Comparison of ENCODE assay signal across 1 cellular context in the genomic region with DNA sequence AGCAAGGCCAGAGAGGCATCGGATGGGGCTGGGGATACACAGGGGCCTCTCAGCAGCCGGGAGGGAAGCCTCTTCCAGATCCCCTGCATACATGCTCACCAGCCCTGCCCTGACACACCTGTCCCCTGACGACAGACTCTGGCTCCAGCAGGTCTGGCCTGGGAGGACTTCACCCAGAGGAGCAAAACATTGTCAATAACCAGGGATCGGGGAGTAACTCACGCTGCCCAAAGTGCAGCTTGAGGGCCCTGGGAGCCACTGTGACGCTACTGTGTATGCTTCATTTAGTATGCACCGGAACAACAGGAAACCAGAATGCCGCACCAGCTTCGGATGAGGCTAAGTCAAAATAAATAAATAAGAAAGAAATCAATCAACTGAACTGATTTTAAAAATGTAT.
TF ChIP-seq lines count a peak whose summit lies in the region.

No MANE protein-coding gene starts in this region.

TF ChIP-seq in HepG2, 621 proteins besides CTCF, POLR2A, EP300 and RAD21 (continued from another document and continues in another):
- TF ChIP-seq, protein P1, sequence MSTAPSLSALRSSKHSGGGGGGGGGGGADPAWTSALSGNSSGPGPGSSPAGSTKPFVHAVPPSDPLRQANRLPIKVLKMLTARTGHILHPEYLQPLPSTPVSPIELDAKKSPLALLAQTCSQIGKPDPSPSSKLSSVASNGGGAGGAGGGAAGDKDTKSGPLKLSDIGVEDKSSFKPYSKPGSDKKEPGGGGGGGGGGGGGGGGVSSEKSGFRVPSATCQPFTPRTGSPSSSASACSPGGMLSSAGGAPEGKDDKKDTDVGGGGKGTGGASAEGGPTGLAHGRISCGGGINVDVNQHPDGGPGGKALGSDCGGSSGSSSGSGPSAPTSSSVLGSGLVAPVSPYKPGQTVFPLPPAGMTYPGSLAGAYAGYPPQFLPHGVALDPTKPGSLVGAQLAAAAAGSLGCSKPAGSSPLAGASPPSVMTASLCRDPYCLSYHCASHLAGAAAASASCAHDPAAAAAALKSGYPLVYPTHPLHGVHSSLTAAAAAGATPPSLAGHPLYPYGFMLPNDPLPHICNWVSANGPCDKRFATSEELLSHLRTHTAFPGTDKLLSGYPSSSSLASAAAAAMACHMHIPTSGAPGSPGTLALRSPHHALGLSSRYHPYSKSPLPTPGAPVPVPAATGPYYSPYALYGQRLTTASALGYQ (CRISPR knock-in tag; IDR thresholded peaks at IDR 0.05), result 0 out of 2 replicates have a peak, but pooled peaks have one; percentile 43
- TF ChIP-seq, protein P2, sequence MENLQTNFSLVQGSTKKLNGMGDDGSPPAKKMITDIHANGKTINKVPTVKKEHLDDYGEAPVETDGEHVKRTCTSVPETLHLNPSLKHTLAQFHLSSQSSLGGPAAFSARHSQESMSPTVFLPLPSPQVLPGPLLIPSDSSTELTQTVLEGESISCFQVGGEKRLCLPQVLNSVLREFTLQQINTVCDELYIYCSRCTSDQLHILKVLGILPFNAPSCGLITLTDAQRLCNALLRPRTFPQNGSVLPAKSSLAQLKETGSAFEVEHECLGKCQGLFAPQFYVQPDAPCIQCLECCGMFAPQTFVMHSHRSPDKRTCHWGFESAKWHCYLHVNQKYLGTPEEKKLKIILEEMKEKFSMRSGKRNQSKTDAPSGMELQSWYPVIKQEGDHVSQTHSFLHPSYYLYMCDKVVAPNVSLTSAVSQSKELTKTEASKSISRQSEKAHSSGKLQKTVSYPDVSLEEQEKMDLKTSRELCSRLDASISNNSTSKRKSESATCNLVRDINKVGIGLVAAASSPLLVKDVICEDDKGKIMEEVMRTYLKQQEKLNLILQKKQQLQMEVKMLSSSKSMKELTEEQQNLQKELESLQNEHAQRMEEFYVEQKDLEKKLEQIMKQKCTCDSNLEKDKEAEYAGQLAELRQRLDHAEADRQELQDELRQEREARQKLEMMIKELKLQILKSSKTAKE (CRISPR knock-in tag; IDR thresholded peaks at IDR 0.05; ENCODE audit: borderline replicate concordance), result peak; percentile 55; the same call in 1 of the 2 replicates
- TF ChIP-seq, protein P3, sequence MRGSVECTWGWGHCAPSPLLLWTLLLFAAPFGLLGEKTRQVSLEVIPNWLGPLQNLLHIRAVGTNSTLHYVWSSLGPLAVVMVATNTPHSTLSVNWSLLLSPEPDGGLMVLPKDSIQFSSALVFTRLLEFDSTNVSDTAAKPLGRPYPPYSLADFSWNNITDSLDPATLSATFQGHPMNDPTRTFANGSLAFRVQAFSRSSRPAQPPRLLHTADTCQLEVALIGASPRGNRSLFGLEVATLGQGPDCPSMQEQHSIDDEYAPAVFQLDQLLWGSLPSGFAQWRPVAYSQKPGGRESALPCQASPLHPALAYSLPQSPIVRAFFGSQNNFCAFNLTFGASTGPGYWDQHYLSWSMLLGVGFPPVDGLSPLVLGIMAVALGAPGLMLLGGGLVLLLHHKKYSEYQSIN (CRISPR knock-in tag; IDR thresholded peaks at IDR 0.05; ENCODE audit: borderline replicate concordance), result no peak
- TF ChIP-seq, protein P4, sequence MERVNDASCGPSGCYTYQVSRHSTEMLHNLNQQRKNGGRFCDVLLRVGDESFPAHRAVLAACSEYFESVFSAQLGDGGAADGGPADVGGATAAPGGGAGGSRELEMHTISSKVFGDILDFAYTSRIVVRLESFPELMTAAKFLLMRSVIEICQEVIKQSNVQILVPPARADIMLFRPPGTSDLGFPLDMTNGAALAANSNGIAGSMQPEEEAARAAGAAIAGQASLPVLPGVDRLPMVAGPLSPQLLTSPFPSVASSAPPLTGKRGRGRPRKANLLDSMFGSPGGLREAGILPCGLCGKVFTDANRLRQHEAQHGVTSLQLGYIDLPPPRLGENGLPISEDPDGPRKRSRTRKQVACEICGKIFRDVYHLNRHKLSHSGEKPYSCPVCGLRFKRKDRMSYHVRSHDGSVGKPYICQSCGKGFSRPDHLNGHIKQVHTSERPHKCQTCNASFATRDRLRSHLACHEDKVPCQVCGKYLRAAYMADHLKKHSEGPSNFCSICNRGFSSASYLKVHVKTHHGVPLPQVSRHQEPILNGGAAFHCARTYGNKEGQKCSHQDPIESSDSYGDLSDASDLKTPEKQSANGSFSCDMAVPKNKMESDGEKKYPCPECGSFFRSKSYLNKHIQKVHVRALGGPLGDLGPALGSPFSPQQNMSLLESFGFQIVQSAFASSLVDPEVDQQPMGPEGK (CRISPR knock-in tag; IDR thresholded peaks at IDR 0.05), result peak; percentile 33; the same call in 1 of the 2 replicates
- TF ChIP-seq, protein P5, sequence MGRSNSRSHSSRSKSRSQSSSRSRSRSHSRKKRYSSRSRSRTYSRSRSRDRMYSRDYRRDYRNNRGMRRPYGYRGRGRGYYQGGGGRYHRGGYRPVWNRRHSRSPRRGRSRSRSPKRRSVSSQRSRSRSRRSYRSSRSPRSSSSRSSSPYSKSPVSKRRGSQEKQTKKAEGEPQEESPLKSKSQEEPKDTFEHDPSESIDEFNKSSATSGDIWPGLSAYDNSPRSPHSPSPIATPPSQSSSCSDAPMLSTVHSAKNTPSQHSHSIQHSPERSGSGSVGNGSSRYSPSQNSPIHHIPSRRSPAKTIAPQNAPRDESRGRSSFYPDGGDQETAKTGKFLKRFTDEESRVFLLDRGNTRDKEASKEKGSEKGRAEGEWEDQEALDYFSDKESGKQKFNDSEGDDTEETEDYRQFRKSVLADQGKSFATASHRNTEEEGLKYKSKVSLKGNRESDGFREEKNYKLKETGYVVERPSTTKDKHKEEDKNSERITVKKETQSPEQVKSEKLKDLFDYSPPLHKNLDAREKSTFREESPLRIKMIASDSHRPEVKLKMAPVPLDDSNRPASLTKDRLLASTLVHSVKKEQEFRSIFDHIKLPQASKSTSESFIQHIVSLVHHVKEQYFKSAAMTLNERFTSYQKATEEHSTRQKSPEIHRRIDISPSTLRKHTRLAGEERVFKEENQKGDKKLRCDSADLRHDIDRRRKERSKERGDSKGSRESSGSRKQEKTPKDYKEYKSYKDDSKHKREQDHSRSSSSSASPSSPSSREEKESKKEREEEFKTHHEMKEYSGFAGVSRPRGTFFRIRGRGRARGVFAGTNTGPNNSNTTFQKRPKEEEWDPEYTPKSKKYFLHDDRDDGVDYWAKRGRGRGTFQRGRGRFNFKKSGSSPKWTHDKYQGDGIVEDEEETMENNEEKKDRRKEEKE (IDR thresholded peaks at IDR 0.05), result no peak
- TF ChIP-seq RXRB (CRISPR knock-in tag; IDR thresholded peaks at IDR 0.05; ENCODE audit: borderline replicate concordance) (no peak), SP140L (CRISPR knock-in tag; IDR thresholded peaks at IDR 0.05; ENCODE audit: borderline replicate concordance) (no peak), CBX2 (IDR thresholded peaks at IDR 0.05; ENCODE audit: low read depth, low read length) (no peak), CBX2 (CRISPR knock-in tag; IDR thresholded peaks at IDR 0.05; ENCODE audit: low read depth) (no peak), RFX3 (CRISPR knock-in tag; IDR thresholded peaks at IDR 0.05) (no peak), MBD4 (IDR thresholded peaks at IDR 0.05; ENCODE audit: borderline replicate concordance, low read length) (no peak), ZNF121 (CRISPR knock-in tag; IDR thresholded peaks at IDR 0.05) (no peak), MTA1 (CRISPR knock-in tag; IDR thresholded peaks at IDR 0.05; ENCODE audit: borderline replicate concordance) (no peak), MED1 (CRISPR knock-in tag; IDR thresholded peaks at IDR 0.05) (peak; percentile 64), LCORL (IDR thresholded peaks at IDR 0.05) (no peak), LCORL (CRISPR knock-in tag; IDR thresholded peaks at IDR 0.05) (peak; percentile 83; the same call in 1 of the 2 replicates), KDM5B (CRISPR knock-in tag; IDR thresholded peaks at IDR 0.05; ENCODE audit: borderline replicate concordance) (peak; percentile 75; the same call in 1 of the 2 replicates), ZNF430 (CRISPR knock-in tag; IDR thresholded peaks at IDR 0.05) (no peak), ZNF317 (CRISPR knock-in tag; IDR thresholded peaks at IDR 0.05) (0 out of 2 replicates have a peak, but pooled peaks have one; percentile 57), KLF12 (CRISPR knock-in tag; IDR thresholded peaks at IDR 0.05; ENCODE audit: borderline replicate concordance) (no peak), ZSCAN9 (CRISPR knock-in tag; IDR thresholded peaks at IDR 0.05; ENCODE audit: borderline replicate concordance) (0 out of 2 replicates have a peak, but pooled peaks have one; percentile 19), DMAP1 (CRISPR knock-in tag; IDR thresholded peaks at IDR 0.05) (0 out of 2 replicates have a peak, but pooled peaks have one; percentile 25), ZBTB7B (CRISPR knock-in tag; IDR thresholded peaks at IDR 0.05) (0 out of 2 replicates have a peak, but pooled peaks have one; percentile 9), ZNF44 (CRISPR knock-in tag; IDR thresholded peaks at IDR 0.05) (no peak), PHB2 (IDR thresholded peaks at IDR 0.05; ENCODE audit: partially characterized antibody) (no peak)
- TF ChIP-seq, protein P6, sequence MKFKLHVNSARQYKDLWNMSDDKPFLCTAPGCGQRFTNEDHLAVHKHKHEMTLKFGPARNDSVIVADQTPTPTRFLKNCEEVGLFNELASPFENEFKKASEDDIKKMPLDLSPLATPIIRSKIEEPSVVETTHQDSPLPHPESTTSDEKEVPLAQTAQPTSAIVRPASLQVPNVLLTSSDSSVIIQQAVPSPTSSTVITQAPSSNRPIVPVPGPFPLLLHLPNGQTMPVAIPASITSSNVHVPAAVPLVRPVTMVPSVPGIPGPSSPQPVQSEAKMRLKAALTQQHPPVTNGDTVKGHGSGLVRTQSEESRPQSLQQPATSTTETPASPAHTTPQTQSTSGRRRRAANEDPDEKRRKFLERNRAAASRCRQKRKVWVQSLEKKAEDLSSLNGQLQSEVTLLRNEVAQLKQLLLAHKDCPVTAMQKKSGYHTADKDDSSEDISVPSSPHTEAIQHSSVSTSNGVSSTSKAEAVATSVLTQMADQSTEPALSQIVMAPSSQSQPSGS (CRISPR knock-in tag; IDR thresholded peaks at IDR 0.05), result 0 out of 2 replicates have a peak, but pooled peaks have one; percentile 27
- TF ChIP-seq, protein P7, sequence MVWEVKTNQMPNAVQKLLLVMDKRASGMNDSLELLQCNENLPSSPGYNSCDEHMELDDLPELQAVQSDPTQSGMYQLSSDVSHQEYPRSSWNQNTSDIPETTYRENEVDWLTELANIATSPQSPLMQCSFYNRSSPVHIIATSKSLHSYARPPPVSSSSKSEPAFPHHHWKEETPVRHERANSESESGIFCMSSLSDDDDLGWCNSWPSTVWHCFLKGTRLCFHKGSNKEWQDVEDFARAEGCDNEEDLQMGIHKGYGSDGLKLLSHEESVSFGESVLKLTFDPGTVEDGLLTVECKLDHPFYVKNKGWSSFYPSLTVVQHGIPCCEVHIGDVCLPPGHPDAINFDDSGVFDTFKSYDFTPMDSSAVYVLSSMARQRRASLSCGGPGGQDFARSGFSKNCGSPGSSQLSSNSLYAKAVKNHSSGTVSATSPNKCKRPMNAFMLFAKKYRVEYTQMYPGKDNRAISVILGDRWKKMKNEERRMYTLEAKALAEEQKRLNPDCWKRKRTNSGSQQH (CRISPR knock-in tag; IDR thresholded peaks at IDR 0.05; ENCODE audit: low read depth), result no peak
- TF ChIP-seq, protein P8, sequence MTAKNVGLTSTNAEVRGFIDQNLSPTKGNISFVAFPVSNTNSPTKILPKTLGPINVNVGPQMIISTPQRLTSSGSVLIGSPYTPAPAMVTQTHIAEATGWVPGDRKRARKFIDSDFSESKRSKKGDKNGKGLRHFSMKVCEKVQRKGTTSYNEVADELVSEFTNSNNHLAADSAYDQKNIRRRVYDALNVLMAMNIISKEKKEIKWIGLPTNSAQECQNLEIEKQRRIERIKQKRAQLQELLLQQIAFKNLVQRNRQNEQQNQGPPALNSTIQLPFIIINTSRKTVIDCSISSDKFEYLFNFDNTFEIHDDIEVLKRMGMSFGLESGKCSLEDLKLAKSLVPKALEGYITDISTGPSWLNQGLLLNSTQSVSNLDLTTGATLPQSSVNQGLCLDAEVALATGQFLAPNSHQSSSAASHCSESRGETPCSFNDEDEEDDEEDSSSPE (CRISPR knock-in tag; IDR thresholded peaks at IDR 0.05), result no peak; the same call in 1 of the 2 replicates
- TF ChIP-seq, protein P9, sequence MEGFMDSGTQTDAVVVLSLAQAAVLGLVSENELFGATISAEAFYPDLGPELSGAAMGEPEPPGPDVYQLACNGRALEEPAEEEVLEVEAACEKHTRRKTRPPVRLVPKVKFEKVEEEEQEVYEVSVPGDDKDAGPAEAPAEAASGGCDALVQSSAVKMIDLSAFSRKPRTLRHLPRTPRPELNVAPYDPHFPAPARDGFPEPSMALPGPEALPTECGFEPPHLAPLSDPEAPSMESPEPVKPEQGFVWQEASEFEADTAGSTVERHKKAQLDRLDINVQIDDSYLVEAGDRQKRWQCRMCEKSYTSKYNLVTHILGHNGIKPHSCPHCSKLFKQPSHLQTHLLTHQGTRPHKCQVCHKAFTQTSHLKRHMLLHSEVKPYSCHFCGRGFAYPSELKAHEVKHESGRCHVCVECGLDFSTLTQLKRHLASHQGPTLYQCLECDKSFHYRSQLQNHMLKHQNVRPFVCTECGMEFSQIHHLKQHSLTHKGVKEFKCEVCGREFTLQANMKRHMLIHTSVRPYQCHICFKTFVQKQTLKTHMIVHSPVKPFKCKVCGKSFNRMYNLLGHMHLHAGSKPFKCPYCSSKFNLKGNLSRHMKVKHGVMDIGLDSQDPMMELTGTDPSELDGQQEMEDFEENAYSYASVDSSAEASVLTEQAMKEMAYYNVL (CRISPR knock-in tag; IDR thresholded peaks at IDR 0.05; ENCODE audit: borderline replicate concordance), result 0 out of 2 replicates have a peak, but pooled peaks have one; percentile 70
- TF ChIP-seq, protein P10, sequence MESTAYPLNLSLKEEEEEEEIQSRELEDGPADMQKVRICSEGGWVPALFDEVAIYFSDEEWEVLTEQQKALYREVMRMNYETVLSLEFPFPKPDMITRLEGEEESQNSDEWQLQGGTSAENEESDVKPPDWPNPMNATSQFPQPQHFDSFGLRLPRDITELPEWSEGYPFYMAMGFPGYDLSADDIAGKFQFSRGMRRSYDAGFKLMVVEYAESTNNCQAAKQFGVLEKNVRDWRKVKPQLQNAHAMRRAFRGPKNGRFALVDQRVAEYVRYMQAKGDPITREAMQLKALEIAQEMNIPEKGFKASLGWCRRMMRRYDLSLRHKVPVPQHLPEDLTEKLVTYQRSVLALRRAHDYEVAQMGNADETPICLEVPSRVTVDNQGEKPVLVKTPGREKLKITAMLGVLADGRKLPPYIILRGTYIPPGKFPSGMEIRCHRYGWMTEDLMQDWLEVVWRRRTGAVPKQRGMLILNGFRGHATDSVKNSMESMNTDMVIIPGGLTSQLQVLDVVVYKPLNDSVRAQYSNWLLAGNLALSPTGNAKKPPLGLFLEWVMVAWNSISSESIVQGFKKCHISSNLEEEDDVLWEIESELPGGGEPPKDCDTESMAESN (CRISPR knock-in tag; conservative IDR thresholded peaks at IDR 0.05), result no peak
